14 cellular contexts compared by ENCODE assay signal in the genomic region with DNA sequence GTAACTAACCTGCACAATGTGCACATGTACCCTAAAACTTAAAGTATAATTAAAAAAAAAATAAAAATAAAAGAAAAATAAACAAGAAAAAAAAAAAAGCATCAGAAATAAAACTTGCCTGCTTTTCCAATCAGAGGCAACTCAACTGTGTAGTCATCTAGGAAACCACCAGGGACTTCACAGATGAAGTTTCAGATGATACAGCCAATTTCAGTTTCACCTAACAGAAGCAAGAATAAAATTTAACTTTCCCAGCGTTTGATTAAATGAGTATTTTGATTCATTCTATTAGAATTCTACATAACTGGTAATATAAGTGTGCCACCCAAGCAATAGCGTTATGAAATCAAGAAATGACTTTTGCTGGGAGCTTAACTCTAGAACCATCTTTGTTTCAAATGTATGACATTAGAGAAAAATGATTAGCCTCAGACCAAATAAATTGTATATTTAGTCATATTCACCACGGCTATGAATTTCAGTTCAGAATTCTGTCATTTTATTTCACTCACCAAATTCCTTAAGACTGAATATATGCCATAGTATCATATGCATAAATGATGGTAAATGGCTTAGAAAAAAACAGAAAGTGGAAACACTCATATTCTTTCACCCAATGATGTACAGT.
DNase-seq lines count a peak whose midpoint lies in the region; ATAC-seq and TF ChIP-seq lines count a peak whose summit lies in the region.
"Had no signal": no experiment of that assay in that cellular context is flagged by ENCODE, and none has a peak within 500 bp of the region (broad histone marks: within the 10 kb centered on the region; RNA-seq: fewer than 3 reads in every experiment).

No MANE protein-coding gene starts in this region.

- no peaks in the 10 kb centered on the region for H3K36me3 Mint-ChIP-seq in activated T-cell treated with anti-CD3 and anti-CD28 coated beads, Interleukin-2, amount 50 U/mL, for 4 hours (ENCODE audit: insufficient read depth)
- H3K36me3 Mint-ChIP-seq in activated naive CD8-positive, alpha-beta T cell treated with anti-CD3 and anti-CD28 coated beads, Interleukin-2, amount 50 U/mL, for 24 hours (ENCODE audit: low read depth), result no peaks in the 10 kb centered on the region
- H3K36me3 Mint-ChIP-seq: IgD-negative memory B cell had no signal

- H3K27ac Mint-ChIP-seq in activated naive CD8-positive, alpha-beta T cell treated with anti-CD3 and anti-CD28 coated beads, Interleukin-2, amount 50 U/mL, for 24 hours, result no peak overlapping the region
- H3K27ac Mint-ChIP-seq: IgD-negative memory B cell had no signal

- no peak overlapping the region for H3K4me3 Mint-ChIP-seq in activated T-cell treated with anti-CD3 and anti-CD28 coated beads, Interleukin-2, amount 50 U/mL, for 4 hours
- no peak overlapping the region for H3K4me3 Mint-ChIP-seq in activated naive CD8-positive, alpha-beta T cell treated with anti-CD3 and anti-CD28 coated beads, Interleukin-2, amount 50 U/mL, for 24 hours
- H3K4me3 Mint-ChIP-seq: IgD-negative memory B cell, neural crest cell had no signal

- no peak for TF ChIP-seq CTCF in GM20000 (IDR thresholded peaks at IDR 0.05; ENCODE audit: extremely low read depth, missing control alignments)

- ATAC-seq in activated T-cell treated with anti-CD3 and anti-CD28 coated beads, Interleukin-2, amount 50 U/mL, for 4 hours, result peak; percentile 83 to 84
- peak; percentile 58 for ATAC-seq in HG02938 (IDR thresholded peaks at IDR 0.05; ENCODE audit: unreplicated experiment)
- ATAC-seq in activated naive CD8-positive, alpha-beta T cell treated with anti-CD3 and anti-CD28 coated beads, Interleukin-2, amount 50 U/mL, for 24 hours, result peak; percentile 68
- ATAC-seq: A549, left cardiac atrium, SK-N-SH treated with all-trans-retinoic acid at 6 μM for 48 hours had no signal

- H3K27me3 Mint-ChIP-seq in activated T-cell treated with anti-CD3 and anti-CD28 coated beads, Interleukin-2, amount 50 U/mL, for 4 hours (ENCODE audit: low read depth), result no peaks in the 10 kb centered on the region
- peaks cover 2% of the 10 kb centered on the region for H3K27me3 Mint-ChIP-seq in activated naive CD8-positive, alpha-beta T cell treated with anti-CD3 and anti-CD28 coated beads, Interleukin-2, amount 50 U/mL, for 24 hours
- H3K27me3 Mint-ChIP-seq: IgD-negative memory B cell had no signal

- H3K4me1 Mint-ChIP-seq in activated T-cell treated with anti-CD3 and anti-CD28 coated beads, Interleukin-2, amount 50 U/mL, for 4 hours (ENCODE audit: low read depth), result peaks cover 8% of the 10 kb centered on the region
- peaks cover 12% of the 10 kb centered on the region for H3K4me1 Mint-ChIP-seq in activated naive CD8-positive, alpha-beta T cell treated with anti-CD3 and anti-CD28 coated beads, Interleukin-2, amount 50 U/mL, for 24 hours
- H3K4me1 Mint-ChIP-seq: IgD-negative memory B cell, neural crest cell had no signal

- no peaks in the 10 kb centered on the region for H3K9me3 Mint-ChIP-seq in activated T-cell treated with anti-CD3 and anti-CD28 coated beads, Interleukin-2, amount 50 U/mL, for 4 hours
- peaks cover 3% of the 10 kb centered on the region for H3K9me3 Mint-ChIP-seq in activated naive CD8-positive, alpha-beta T cell treated with anti-CD3 and anti-CD28 coated beads, Interleukin-2, amount 50 U/mL, for 24 hours
- H3K9me3 Mint-ChIP-seq: IgD-negative memory B cell, neural crest cell had no signal

- no peak for DNase-seq in activated T-cell treated with anti-CD3 and anti-CD28 coated beads, Interleukin-2, amount 50 U/mL, for 4 hours
- DNase-seq in activated T-cell treated with anti-CD3 and anti-CD28 coated beads, Interleukin-2, amount 50 U/mL, for 1 hour, result no peak
- DNase-seq in GM20000 (ENCODE audit: low spot score), result peak; percentile 40
- no peak for DNase-seq in activated naive CD8-positive, alpha-beta T cell treated with anti-CD3 and anti-CD28 coated beads, Interleukin-2, amount 50 U/mL, for 24 hours
- DNase-seq in mucosa of gallbladder (ENCODE audit: low spot score), result no peak
- DNase-seq in NOMO-1 (lab: John Stamatoyannopoulos, UW; ENCODE audit: unreplicated experiment in 2 of 2), result no peak
- no peak for DNase-seq in DMS153 (lab: John Stamatoyannopoulos, UW)
- DNase-seq: left cardiac atrium, NCI-H187 had no signal
